Comparison of ENCODE assay signal across 8 cellular contexts in genomic region chr22:26590525-26590858, GRCh38. TPM values are rescaled to one million over a fixed set of nuclear protein-coding genes. Genes with fewer than 3 reads are reported as not detected.
DNase-seq lines count a peak whose midpoint lies in the region; TF ChIP-seq lines count a peak whose summit lies in the region.

No MANE protein-coding gene starts in this region.

- H3K4me1 ChIP-seq in A673 (ENCODE audit: insufficient read depth, low read length, poor library complexity, severe bottlenecking) (no peaks in the 10 kb centered on the region), liver (ENCODE audit: control insufficient read depth in 4 of 4, insufficient read depth in 4 of 4, low read length in 3 of 4) (peaks cover 4 to 34% (median 29%) of the 10 kb centered on the region in 4 donors)

- peaks cover 0 to 2% (median 0%) of the 10 kb centered on the region in 3 donors for H3K9me3 Mint-ChIP-seq in IgD-negative memory B cell
- peaks cover 0 to 3% (median 2%) of the 10 kb centered on the region in 5 experiments for H3K9me3 Mint-ChIP-seq in brain
- no peaks in the 10 kb centered on the region for H3K9me3 Mint-ChIP-seq in type B pancreatic cell

- no TSS peak for BruUV-seq in A673 (replicated peaks; lab: Mats Ljungman, UMichigan)

- CTCF ChIA-PET in A673 (lab: Charles Lee) = no interaction called here

- POLR2A ChIA-PET in A673 (lab: Charles Lee; ENCODE audit: low non-redundant PET) = no interaction called here

- H3K4me3 Mint-ChIP-seq in IgD-negative memory B cell (peak overlapping the region; percentile 91 to 97 (median 94)), brain (peak overlapping the region; percentile 90 to 94 (median 92)), type B pancreatic cell (peak overlapping the region; percentile 90)

- intact Hi-C loops in A673 (cut with micrococcal nuclease; ENCODE audit: unreplicated experiment) = no loop called here

- H3K27me3 ChIP-seq in A673 (replicated peaks; ENCODE audit: insufficient read depth, low read depth, low read length, poor library complexity) = no peaks in the 10 kb centered on the region
- no peaks in the 10 kb centered on the region for H3K27me3 ChIP-seq in liver (ENCODE audit: control insufficient read depth in 4 of 4, insufficient read depth in 4 of 4, low read length in 3 of 4)

- H3K27me3 Mint-ChIP-seq in IgD-negative memory B cell (no peaks in the 10 kb centered on the region), brain (peaks cover 40% of the 10 kb centered on the region), type B pancreatic cell (peaks cover 26% of the 10 kb centered on the region)

- no peaks in the 10 kb centered on the region for H3K9me3 ChIP-seq in A673 (ENCODE audit: low read depth, low read length, poor library complexity, severe bottlenecking)
- H3K9me3 ChIP-seq in liver (ENCODE audit: control insufficient read depth in 4 of 4, low read length in 3 of 4) = no peaks in the 10 kb centered on the region

- H3K4me1 Mint-ChIP-seq in IgD-negative memory B cell (peaks cover 29 to 38% (median 31%) of the 10 kb centered on the region in 3 donors), brain (peaks cover 22% of the 10 kb centered on the region), type B pancreatic cell (ENCODE audit: unreplicated experiment) (peaks cover 4% of the 10 kb centered on the region)

- peak overlapping the region; percentile 77 to 90 for H3K9ac ChIP-seq in liver (ENCODE audit: low read depth in 1 of 2, low read length in 2 of 2)

- DNase-seq in A673 (ENCODE audit: low spot score) = no peak
- no peak for DNase-seq in type B pancreatic cell (ENCODE audit: extremely low spot score, unreplicated experiment)
- no peak for DNase-seq in NCI-H446 (lab: John Stamatoyannopoulos, UW)
- no peak for DNase-seq in activated CD4-positive, alpha-beta T cell treated with anti-CD3 and anti-CD28 coated beads, Interleukin-2, amount 50 U/mL, for 4 hours
- no peak for DNase-seq in NCI-H2196 (lab: John Stamatoyannopoulos, UW; ENCODE audit: unreplicated experiment)

- TF ChIP-seq RAD21 in liver (IDR thresholded peaks at IDR 0.05) = peak in 1 of 2 donors; percentile 62

- no peak for TF ChIP-seq CTCF in A673 (conservative IDR thresholded peaks at IDR 0.05; ENCODE audit: low read depth, low read length)
- no peak for TF ChIP-seq CTCF in brain (conservative IDR thresholded peaks at IDR 0.05)
- no peak for TF ChIP-seq CTCF in liver (IDR thresholded peaks at IDR 0.05; ENCODE audit: low read depth, low read length, missing input control)
- TF ChIP-seq CTCF in type B pancreatic cell (conservative IDR thresholded peaks at IDR 0.05) = no peak

- H3K36me3 ChIP-seq in A673 (ENCODE audit: insufficient read depth, low read length, poor library complexity, severe bottlenecking) (no peaks in the 10 kb centered on the region), liver (ENCODE audit: control insufficient read depth in 4 of 4, insufficient read depth in 3 of 4, low read depth in 1 of 4, low read length in 3 of 4) (peaks cover 0 to 4% (median 0%) of the 10 kb centered on the region in 4 donors)

- H3K27ac ChIP-seq in A673 (ENCODE audit: low read depth, low read length, poor library complexity, severe bottlenecking) (peak overlapping the region; percentile 53), liver (ENCODE audit: low read depth in 1 of 2, low read length in 2 of 2) (peak overlapping the region; percentile 94 to 97)

- H3K36me3 Mint-ChIP-seq in IgD-negative memory B cell = peaks cover 2% of the 10 kb centered on the region
- H3K36me3 Mint-ChIP-seq in brain = peaks cover 4% of the 10 kb centered on the region
- peaks cover 6% of the 10 kb centered on the region for H3K36me3 Mint-ChIP-seq in type B pancreatic cell

- H3K27ac Mint-ChIP-seq in IgD-negative memory B cell = peak overlapping the region; percentile 16 to 87 (median 82)
- H3K27ac Mint-ChIP-seq in brain = peak overlapping the region in 4 of 5 experiments; percentile 31 to 76 (median 56)
- H3K27ac Mint-ChIP-seq in type B pancreatic cell = peak overlapping the region; percentile 89

- WGBS in liver = 17% methylated on average over 5 of the region's 5 CpGs

- peak overlapping the region; percentile 90 for H3K4me3 ChIP-seq in A673 (ENCODE audit: low read depth, low read length, poor library complexity, severe bottlenecking)
- H3K4me3 ChIP-seq in liver (ENCODE audit: low read depth in 1 of 3, low read length in 3 of 3) = peak overlapping the region; percentile 69 to 95 (median 73)

TF ChIP-seq in liver, 16 proteins besides CTCF, POLR2A, EP300 and RAD21:
- TF ChIP-seq YY1 (IDR thresholded peaks at IDR 0.05) (peak; percentile 28), MAX (IDR thresholded peaks at IDR 0.05) (no peak)

RNA-seq across cellular contexts. Expression of gene TPST2, which starts 0.6 kb away (rescaled TPM):
- total RNA-seq in A673 (2021) = 8.2 and 10.9 TPM in 2 replicates
- polyA plus RNA-seq in IgD-negative memory B cell = 34.7 TPM
- polyA plus RNA-seq in brain (ENCODE audit: insufficient read depth, low read depth, low replicate concordance) = 16.1 TPM
- total RNA-seq in liver = 100 to 1,000 TPM in 1 of 2 donors, 10 to 100 TPM in 1; 33.3 to 109 TPM
- 10 to 100 TPM; 58.1 to 81.3 TPM for polyA plus RNA-seq in liver
- total RNA-seq in type B pancreatic cell (ENCODE audit: low replicate concordance) = 15.7 and 24.3 TPM in 2 replicates

RNA-seq across cellular contexts. Expression of gene CRYBB1, which starts 27.3 kb away (rescaled TPM):
- not detected in 2 replicates for total RNA-seq in A673 (2021)
- polyA plus RNA-seq in IgD-negative memory B cell = 1.0 TPM
- 7.1 TPM for polyA plus RNA-seq in brain (ENCODE audit: insufficient read depth, low read depth, low replicate concordance)
- total RNA-seq in liver = 1 to 10 TPM in 1 of 2 donors, under 1 TPM in 1; 0.17 to 2.3 TPM
- under 1 TPM in 1 of 2 donors, not detected in 1; 0.32 TPM for polyA plus RNA-seq in liver
- total RNA-seq in type B pancreatic cell (ENCODE audit: low replicate concordance) = 4.6 TPM in 1 of 2 replicates, not detected in the other

RNA-seq across cellular contexts. Expression of gene CRYBA4, which starts 31.3 kb away (rescaled TPM):
- total RNA-seq in A673 (2021) = not detected in 2 replicates
- not detected for polyA plus RNA-seq in IgD-negative memory B cell
- not detected for polyA plus RNA-seq in brain (ENCODE audit: insufficient read depth, low read depth, low replicate concordance)
- total RNA-seq in liver = not detected
- polyA plus RNA-seq in liver = not detected
- total RNA-seq in type B pancreatic cell (ENCODE audit: low replicate concordance) = 1.0 TPM in 1 of 2 replicates, not detected in the other
